In genomic region chr1:116051896-116052295, GRCh38 we compare ENCODE assay signal across 16 cellular contexts. TPM values are rescaled to one million over a fixed set of nuclear protein-coding genes. Genes with fewer than 3 reads are reported as not detected.
"Had no signal": no experiment of that assay in that cellular context is flagged by ENCODE, and none has a peak within 500 bp of the region (broad histone marks: within the 10 kb centered on the region; RNA-seq: fewer than 3 reads in every experiment).

No MANE protein-coding gene starts in this region.

RNA-seq across cellular contexts. Expression of gene MAB21L3, which starts 59.3 kb away (rescaled TPM):
- total RNA-seq: naive thymus-derived CD8-positive, alpha-beta T cell; natural killer cell; natural killer cell treated with Interleukin-12 subunit alpha and Interleukin-12 subunit beta and Interleukin-15 and Interleukin-18, amount 100 ng/mL, for 72 hours; neural crest cell; osteocyte; ovary; posterior vena cava; progenitor cell of endocrine pancreas; psoas muscle; pulmonary artery endothelial cell; right atrium auricular region; sciatic nerve; skeletal muscle tissue had no signal
- polyA plus RNA-seq: naive thymus-derived CD8-positive, alpha-beta T cell; neural cell; ovary; pancreas; right cardiac atrium had no signal
